Comparison of ENCODE assay signal across 8 cellular contexts in genomic region chr1:233328661-233329498, GRCh38. TPM values are rescaled to one million over a fixed set of nuclear protein-coding genes. Genes with fewer than 3 reads are reported as not detected.
DNase-seq lines count a peak whose midpoint lies in the region; ATAC-seq and TF ChIP-seq lines count a peak whose summit lies in the region.

No MANE protein-coding gene starts in this region.

- no peaks in the 10 kb centered on the region for H3K36me3 Mint-ChIP-seq in MCF 10A (ENCODE audit: insufficient read depth, unreplicated experiment)

- H2BK15ac ChIP-seq in mesendoderm (replicated peaks; ENCODE audit: low read depth) = no peak overlapping the region

- no peak overlapping the region for H4K8ac ChIP-seq in mesendoderm (ENCODE audit: low read depth, low read length)

- H3K4ac ChIP-seq in mesendoderm (ENCODE audit: low read depth, low read length) = no peak overlapping the region

- H3K9ac ChIP-seq in MM.1S (ENCODE audit: low read length) = peak overlapping the region; percentile 76
- H3K9ac ChIP-seq in mesendoderm (ENCODE audit: low read length) = peak overlapping the region; percentile 81

- no peaks in the 10 kb centered on the region for H4K20me1 ChIP-seq in MM.1S (ENCODE audit: insufficient read depth, low read length)

- H3K4me1 ChIP-seq in MM.1S (ENCODE audit: low read length) (peaks cover 19% of the 10 kb centered on the region; the same call in 1 of the 2 replicates), mesendoderm (ENCODE audit: control insufficient read depth, low read depth, low read length) (no peaks in the 10 kb centered on the region)

- peak overlapping the region; percentile 87 for H3K4me3 Mint-ChIP-seq in MCF 10A (ENCODE audit: unreplicated experiment)

- in situ Hi-C loops in G401 (cut with HindIII; ENCODE audit: low sequenced_read_pairs) = no loop called here

- H3K36me3 ChIP-seq in MM.1S (replicated peaks; ENCODE audit: insufficient read depth, low read length) (no peaks in the 10 kb centered on the region), mesendoderm (ENCODE audit: control insufficient read depth, insufficient read depth, low read length) (no peaks in the 10 kb centered on the region)

- TF ChIP-seq CTCF in MM.1S (IDR thresholded peaks at IDR 0.05; ENCODE audit: low read length) (no peak), MCF 10A (IDR thresholded peaks at IDR 0.05; ENCODE audit: unreplicated experiment) (no peak)

- no peak overlapping the region for H2AK5ac ChIP-seq in mesendoderm (ENCODE audit: low read length)

- H3K4me1 Mint-ChIP-seq in MCF 10A (ENCODE audit: insufficient read depth, unreplicated experiment) = peaks cover 46% of the 10 kb centered on the region

- CTCF ChIA-PET in MCF 10A (lab: Yijun Ruan, JAX) = interaction anchor here (0.5 to 1.3 kb wide), 6 partner anchors 22 to 1041 kb away, joined by 3 to 4 read pairs (median 3); no protein-coding TSS in a partner anchor

- peaks cover 3% of the 10 kb centered on the region for H3K79me1 ChIP-seq in mesendoderm (ENCODE audit: low read length)

- no CpG with 5 or more reads among the region's 40 CpGs for WGBS in mesendoderm (ENCODE audit: extremely low coverage, insufficient coverage, low lambda C conversion rate)

- peaks cover 12% of the 10 kb centered on the region for H3F3A ChIP-seq in MM.1S (ENCODE audit: insufficient read depth, low read length)

- POLR2A ChIA-PET in MCF 10A (lab: Yijun Ruan, JAX) = interaction anchor here (0.7 to 8.9 kb wide), 20 partner anchors 9 to 1149 kb away, joined by 3 to 129 read pairs (median 4); partner anchors contain the start of genes KCNK1 and PCNX2

- H3K18ac ChIP-seq in mesendoderm (ENCODE audit: low read length) = no peak overlapping the region

- H3K56ac ChIP-seq in mesendoderm (ENCODE audit: low read length) = peak overlapping the region; percentile 94

- H3K4me2 ChIP-seq in MM.1S (ENCODE audit: low read depth, low read length) (peak overlapping the region; percentile 100), mesendoderm (ENCODE audit: low read length) (peak overlapping the region; percentile 73)

- H2AFZ ChIP-seq in MM.1S (ENCODE audit: low read length) = peak overlapping the region; percentile 71

- H3K27ac ChIP-seq in MM.1S (ENCODE audit: low read length) (no peak overlapping the region), mesendoderm (ENCODE audit: low read depth, low read length) (no peak overlapping the region)

- DNase-seq in G401 (ENCODE audit: low spot score) = peak; percentile 48
- DNase-seq in MM.1S = peak; percentile 42
- DNase-seq in MCF 10A (ENCODE audit: unreplicated experiment) = peak; percentile 60
- peak; percentile 35 for DNase-seq in mesendoderm
- no peak for DNase-seq in stimulated activated CD4-positive, alpha-beta T cell treated with anti-CD3 and anti-CD28 coated beads, Interleukin-4, amount 100 ng/mL, for 4 hours
- DNase-seq in stimulated activated CD8-positive, alpha-beta memory T cell treated with anti-CD3 and anti-CD28 coated beads, Interleukin-4, amount 100 ng/mL, for 48 hours = no peak
- no peak for DNase-seq in foreskin melanocyte

- H2BK5ac ChIP-seq in mesendoderm (ENCODE audit: low read length) = no peak overlapping the region

- H2BK120ac ChIP-seq in mesendoderm (ENCODE audit: low read depth, low read length) = no peak overlapping the region

- intact Hi-C loops in MCF 10A (cut with micrococcal nuclease) = no loop called here

- no peaks in the 10 kb centered on the region for H3K9me3 ChIP-seq in MM.1S (replicated peaks; ENCODE audit: insufficient read depth, low read length)

- BruUV-seq in MCF 10A (replicated peaks; lab: Mats Ljungman, UMichigan) = TSS peak; percentile 24

- H3K23ac ChIP-seq in mesendoderm (ENCODE audit: low read length) = no peak overlapping the region

- no peak overlapping the region for H4K5ac ChIP-seq in mesendoderm (ENCODE audit: low read length)

- H3K27ac Mint-ChIP-seq in MCF 10A (ENCODE audit: low read depth, unreplicated experiment) = peak overlapping the region; percentile 89

- H3K4me3 ChIP-seq in MM.1S (ENCODE audit: low read length) (peak overlapping the region; percentile 84), mesendoderm (ENCODE audit: low read length) (peak overlapping the region; percentile 47)

- ATAC-seq in HG03139 (IDR thresholded peaks at IDR 0.05; ENCODE audit: unreplicated experiment) = no peak

- H3K27me3 ChIP-seq in MM.1S (replicated peaks; ENCODE audit: insufficient read depth, low read length) (no peaks in the 10 kb centered on the region), mesendoderm (ENCODE audit: insufficient read depth, low read length, poor library complexity) (no peaks in the 10 kb centered on the region)

- no peaks in the 10 kb centered on the region for H3K27me3 Mint-ChIP-seq in MCF 10A (ENCODE audit: insufficient read depth, unreplicated experiment)

- H3K9me3 Mint-ChIP-seq in MCF 10A (ENCODE audit: unreplicated experiment) = no peaks in the 10 kb centered on the region

- H3K9me2 ChIP-seq in MM.1S (replicated peaks; ENCODE audit: insufficient read depth, low read length) = no peaks in the 10 kb centered on the region

- H3K79me2 ChIP-seq in MM.1S (ENCODE audit: low read length) = peaks cover 48% of the 10 kb centered on the region
- peaks cover 3% of the 10 kb centered on the region for H3K79me2 ChIP-seq in mesendoderm (ENCODE audit: control insufficient read depth, insufficient read depth, low read length)

RNA-seq across cellular contexts. Expression of gene MAP3K21, which starts 1.4 kb away (rescaled TPM):
- not detected in 2 replicates for total RNA-seq in G401 (2014; rRNA removed; shearing (Covaris generic))
- total RNA-seq in MCF 10A (2022) = 20.3 and 24.2 TPM in 2 replicates
- polyA plus RNA-seq in mesendoderm (2013, experiment 1 of 2) = 8.5 TPM
- polyA plus RNA-seq in mesendoderm (2013, experiment 2 of 2) = 8.9 TPM

RNA-seq across cellular contexts. Expression of gene PCNX2, which starts 33.4 kb away (rescaled TPM):
- total RNA-seq in G401 (2014; rRNA removed; shearing (Covaris generic)) = 0.07 and 0.74 TPM in 2 replicates
- 80.5 and 85.3 TPM in 2 replicates for total RNA-seq in MCF 10A (2022)
- polyA plus RNA-seq in mesendoderm (2013, experiment 1 of 2) = 20.1 TPM
- 17.6 TPM for polyA plus RNA-seq in mesendoderm (2013, experiment 2 of 2)

Comparison
In these comparisons a context has a peak if more than half of its experiments do, and no peak if none do; other contexts are left out.
1. DNase-seq: peak in G401 (single experiment), MM.1S (single experiment), MCF 10A (single experiment) and mesendoderm (single experiment); none in stimulated activated CD4-positive, alpha-beta T cell treated with anti-CD3 and anti-CD28 coated beads, Interleukin-4, amount 100 ng/mL, for 4 hours (0 of 2), stimulated activated CD8-positive, alpha-beta memory T cell treated with anti-CD3 and anti-CD28 coated beads, Interleukin-4, amount 100 ng/mL, for 48 hours (single experiment) and foreskin melanocyte (single experiment).
2. RNA of gene MAP3K21, which starts 1.4 kb away (total RNA-seq): 20.3 to 24.2 TPM in MCF 10A; not detected in G401; every median in the first group is over 10 times any median in the second.
3. RNA of gene PCNX2, which starts 33.4 kb away (total RNA-seq): 80.5 to 85.3 TPM in MCF 10A; 0.07 to 0.74 TPM in G401; every median in the first group is over 10 times any median in the second.